11 cellular contexts compared by ENCODE assay signal in the genomic region with DNA sequence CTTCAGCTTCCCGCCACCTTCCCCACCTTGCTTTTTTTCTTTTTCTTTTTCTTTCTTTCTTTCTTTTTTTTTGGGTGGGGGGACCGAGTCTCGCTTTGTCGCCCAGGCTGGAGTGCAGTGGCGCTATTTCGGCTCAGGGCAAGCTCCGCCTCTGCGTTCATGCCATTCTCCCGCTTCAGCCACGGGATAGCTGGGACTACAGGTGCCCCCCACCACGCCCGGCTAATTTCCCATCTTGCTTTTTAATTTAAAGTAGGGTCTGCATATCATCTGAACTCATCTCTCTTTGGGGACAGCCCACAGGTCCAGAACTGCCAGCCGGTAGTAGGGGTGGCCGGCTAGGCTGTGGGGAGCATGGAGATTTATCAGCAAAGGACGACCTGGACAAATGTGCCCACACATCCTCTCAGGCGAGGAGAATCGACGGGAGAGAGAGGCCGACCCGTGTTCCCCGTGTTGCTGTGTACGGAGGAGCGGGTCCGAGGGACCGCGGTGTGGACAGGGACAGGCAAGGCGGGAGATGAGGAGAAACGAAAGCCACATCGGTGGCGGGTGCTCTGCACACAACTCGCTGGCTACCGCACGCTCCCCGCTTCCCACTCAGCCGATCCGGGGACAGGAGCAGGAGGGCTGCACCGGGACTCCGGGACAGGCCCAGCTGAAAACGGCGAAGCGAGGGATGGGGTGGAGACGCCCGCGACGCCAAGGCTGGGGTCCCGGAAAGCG. TPM values are rescaled to one million over a fixed set of nuclear protein-coding genes. Genes with fewer than 3 reads are reported as not detected.
A peak's percentile ranks its signal among the peaks of the same experiment; 100 is the strongest.
DNase-seq lines count a peak whose midpoint lies in the region; ATAC-seq and TF ChIP-seq lines count a peak whose summit lies in the region.
"Had no signal": no experiment of that assay in that cellular context is flagged by ENCODE, and none has a peak within 500 bp of the region (broad histone marks: within the 10 kb centered on the region; RNA-seq: fewer than 3 reads in every experiment).

No MANE protein-coding gene starts in this region.

- no peaks in the 10 kb centered on the region for H3K9me3 Mint-ChIP-seq in activated naive CD4-positive, alpha-beta T cell treated with anti-CD3 and anti-CD28 coated beads, Interleukin-2, amount 10 ng/mL, durations not matched to agents 7 days and 5 days
- H3K9me3 Mint-ChIP-seq in activated naive CD8-positive, alpha-beta T cell treated with anti-CD3 and anti-CD28 coated beads, Interleukin-2, amount 50 U/mL, for 24 hours = no peaks in the 10 kb centered on the region

- CTCF ChIA-PET in activated naive CD4-positive, alpha-beta T cell treated with anti-CD3 and anti-CD28 coated beads, Interleukin-2, amount 10 ng/mL, durations not matched to agents 7 days and 5 days (lab: Charles Lee) = no interaction called here

- no peaks in the 10 kb centered on the region for H3K36me3 Mint-ChIP-seq in activated naive CD4-positive, alpha-beta T cell treated with anti-CD3 and anti-CD28 coated beads, Interleukin-2, amount 10 ng/mL, durations not matched to agents 7 days and 5 days
- H3K36me3 Mint-ChIP-seq in activated naive CD8-positive, alpha-beta T cell treated with anti-CD3 and anti-CD28 coated beads, Interleukin-2, amount 50 U/mL, for 24 hours (ENCODE audit: low read depth) = no peaks in the 10 kb centered on the region

- peak overlapping the region; percentile 49 for H3K4me3 Mint-ChIP-seq in activated naive CD4-positive, alpha-beta T cell treated with anti-CD3 and anti-CD28 coated beads, Interleukin-2, amount 10 ng/mL, durations not matched to agents 7 days and 5 days
- H3K4me3 Mint-ChIP-seq in activated naive CD8-positive, alpha-beta T cell treated with anti-CD3 and anti-CD28 coated beads, Interleukin-2, amount 50 U/mL, for 24 hours = peak overlapping the region; percentile 64

- H3K27ac ChIP-seq in stomach (no peak overlapping the region), adrenal gland (no peak overlapping the region)

- H3K27me3 Mint-ChIP-seq in activated naive CD4-positive, alpha-beta T cell treated with anti-CD3 and anti-CD28 coated beads, Interleukin-2, amount 10 ng/mL, durations not matched to agents 7 days and 5 days = peaks cover 100% of the 10 kb centered on the region
- peaks cover 87% of the 10 kb centered on the region for H3K27me3 Mint-ChIP-seq in activated naive CD8-positive, alpha-beta T cell treated with anti-CD3 and anti-CD28 coated beads, Interleukin-2, amount 50 U/mL, for 24 hours

- intact Hi-C loops in stomach (cut with DNase I; ENCODE audit: low total_unique reads) (no loop called here), adrenal gland (cut with DNase I) (no loop called here)

- H3K9me3 ChIP-seq in iPS-18c (ENCODE audit: control insufficient read depth, insufficient read depth, low read length) (no peaks in the 10 kb centered on the region), stomach (no peaks in the 10 kb centered on the region), adrenal gland (replicated peaks in 1 of 3) (no peaks in the 10 kb centered on the region)

- no peak for DNase-seq in activated naive CD4-positive, alpha-beta T cell treated with anti-CD3 and anti-CD28 coated beads, Interleukin-2, amount 10 ng/mL, durations not matched to agents 7 days and 5 days
- no peak for DNase-seq in activated naive CD4-positive, alpha-beta T cell (lab: John Stamatoyannopoulos, UW)
- DNase-seq in activated naive CD8-positive, alpha-beta T cell treated with anti-CD3 and anti-CD28 coated beads, Interleukin-2, amount 50 U/mL, for 24 hours = no peak
- DNase-seq in stomach = no peak
- DNase-seq in NCI-H1930 (lab: John Stamatoyannopoulos, UW) = no peak
- no peak for DNase-seq in adrenal gland
- DNase-seq: aorta, EL had no signal

- peak overlapping the region; percentile 45 for H3K27ac Mint-ChIP-seq in activated naive CD4-positive, alpha-beta T cell treated with anti-CD3 and anti-CD28 coated beads, Interleukin-2, amount 10 ng/mL, durations not matched to agents 7 days and 5 days
- H3K27ac Mint-ChIP-seq in activated naive CD8-positive, alpha-beta T cell treated with anti-CD3 and anti-CD28 coated beads, Interleukin-2, amount 50 U/mL, for 24 hours = no peak overlapping the region

- TF ChIP-seq POLR2A in stomach (IDR thresholded peaks at IDR 0.05) (no peak), adrenal gland (IDR thresholded peaks at IDR 0.05) (no peak)

- no peak for ATAC-seq in activated naive CD8-positive, alpha-beta T cell treated with anti-CD3 and anti-CD28 coated beads, Interleukin-2, amount 50 U/mL, for 24 hours
- ATAC-seq in GM19452 (IDR thresholded peaks at IDR 0.05; ENCODE audit: unreplicated experiment) = no peak
- ATAC-seq: left lobe of liver had no signal

- H3K4me3 ChIP-seq in iPS-18c (ENCODE audit: insufficient read depth, low read depth, low read length) (peak overlapping the region; percentile 11; the same call in 1 of the 2 replicates), stomach (peak overlapping the region; percentile 8 to 54 (median 22)), adrenal gland (peak overlapping the region in 1 of 4 donors; percentile 26)

- no peak for TF ChIP-seq EP300 in stomach (IDR thresholded peaks at IDR 0.05)

- H3K36me3 ChIP-seq in stomach (no peaks in the 10 kb centered on the region), adrenal gland (replicated peaks in 1 of 2) (no peaks in the 10 kb centered on the region)

- peaks cover 41% of the 10 kb centered on the region for H3K4me1 Mint-ChIP-seq in activated naive CD4-positive, alpha-beta T cell treated with anti-CD3 and anti-CD28 coated beads, Interleukin-2, amount 10 ng/mL, durations not matched to agents 7 days and 5 days
- peaks cover 26% of the 10 kb centered on the region for H3K4me1 Mint-ChIP-seq in activated naive CD8-positive, alpha-beta T cell treated with anti-CD3 and anti-CD28 coated beads, Interleukin-2, amount 50 U/mL, for 24 hours

- H3K4me1 ChIP-seq in stomach (peaks cover 30 to 71% (median 53%) of the 10 kb centered on the region in 4 donors), adrenal gland (replicated peaks in 1 of 2) (peaks cover 0 to 19% of the 10 kb centered on the region in 2 donors)

- TF ChIP-seq CTCF in stomach (IDR thresholded peaks at IDR 0.05) (no peak), adrenal gland (IDR thresholded peaks at IDR 0.05) (no peak)

- WGBS in stomach, 5 donors = 24 to 62% (median 29%) methylated on average over 47 of the region's 47 CpGs
- WGBS in adrenal gland, 4 donors = 33 to 44% (median 40%) methylated on average over 42 to 47 of the region's 47 CpGs

- peaks cover 0 to 80% (median 15%) of the 10 kb centered on the region in 3 donors for H3K27me3 ChIP-seq in stomach
- H3K27me3 ChIP-seq in adrenal gland = peaks cover 7% of the 10 kb centered on the region

RNA-seq across cellular contexts. Expression of a gene that starts 2.4 kb away (rescaled TPM):
- total RNA-seq in stomach (10 to 100 TPM in 3 of 5 donors, 1 to 10 TPM in 1, not detected in 1; 5.2 to 57.4 (median 25.3) TPM), adrenal gland (10 to 100 TPM in 4 of 8 donors, 1 to 10 TPM in 4; 5.1 to 14.4 (median 10.6) TPM)
- polyA plus RNA-seq in stomach (100 to 1,000 TPM; 135 to 155 (median 138) TPM), adrenal gland (10 to 100 TPM in 1 of 3 donors, 1 to 10 TPM in 2; 6.0 to 50.3 (median 8.0) TPM)

RNA-seq across cellular contexts. Expression of a gene that starts 3.6 kb away (rescaled TPM):
- total RNA-seq in stomach = 10 to 100 TPM in 2 of 5 donors, 1 to 10 TPM in 2, not detected in 1; 3.3 to 56.7 (median 25.5) TPM
- 100 to 1,000 TPM; 117 to 185 (median 169) TPM for polyA plus RNA-seq in stomach
- 10 to 100 TPM in 4 of 8 donors, 1 to 10 TPM in 3, not detected in 1; 6.9 to 85.1 (median 12.4) TPM for total RNA-seq in adrenal gland
- polyA plus RNA-seq in adrenal gland = 100 to 1,000 TPM in 2 of 3 donors, 10 to 100 TPM in 1; 16.5 to 273 (median 100) TPM

RNA-seq across cellular contexts. Expression of a gene that starts 9.3 kb away (rescaled TPM):
- total RNA-seq in stomach (100 to 1,000 TPM in 4 of 5 donors, 10 to 100 TPM in 1; 16.1 to 704 (median 292) TPM), adrenal gland (1,000 to 10,000 TPM in 1 of 8 donors, 100 to 1,000 TPM in 7; 126 to 1,395 (median 358) TPM)
- polyA plus RNA-seq in stomach (1,000 to 10,000 TPM in 2 of 3 donors, 100 to 1,000 TPM in 1; 445 to 1,956 (median 1,098) TPM), adrenal gland (1,000 to 10,000 TPM in 1 of 3 donors, 100 to 1,000 TPM in 2; 452 to 1,382 (median 541) TPM)

RNA-seq across cellular contexts. Expression of a gene that starts 16.8 kb away (rescaled TPM):
- total RNA-seq in stomach = not detected
- polyA plus RNA-seq in stomach = 1 to 10 TPM in 1 of 3 donors, not detected in 2; 5.8 TPM
- total RNA-seq in adrenal gland = not detected
- not detected for polyA plus RNA-seq in adrenal gland
- total RNA-seq: aorta had no signal
- polyA plus RNA-seq: aorta had no signal

RNA-seq across cellular contexts. Expression of a gene that starts 22.9 kb away (rescaled TPM):
- 10 to 100 TPM in 2 of 5 donors, 1 to 10 TPM in 1, not detected in 2; 7.5 to 73.3 (median 13.3) TPM for total RNA-seq in stomach
- polyA plus RNA-seq in stomach = 100 to 1,000 TPM in 2 of 3 donors, 10 to 100 TPM in 1; 87.0 to 225 (median 161) TPM
- total RNA-seq in adrenal gland = 100 to 1,000 TPM in 1 of 8 donors, 10 to 100 TPM in 7; 10.8 to 204 (median 40.4) TPM
- 100 to 1,000 TPM in 1 of 3 donors, 10 to 100 TPM in 2; 46.1 to 107 (median 73.6) TPM for polyA plus RNA-seq in adrenal gland
